21 cellular contexts compared by ENCODE assay signal in genomic region chr12:68913682-68914081, GRCh38.
"Had no signal": no experiment of that assay in that cellular context is flagged by ENCODE, and none has a peak within 500 bp of the region (broad histone marks: within the 10 kb centered on the region; RNA-seq: fewer than 3 reads in every experiment).

No MANE protein-coding gene starts in this region.

- H3K4me3 Mint-ChIP-seq: activated naive CD4-positive, alpha-beta T cell treated with anti-CD3 and anti-CD28 coated beads, Interleukin-2, amount 10 ng/mL, durations not matched to agents 7 days and 5 days; activated T-cell treated with anti-CD3 and anti-CD28 coated beads, Interleukin-2, amount 50 U/mL, for 4 hours; natural killer cell; stimulated activated memory B cell treated with anti-CD40 and anti-IgM and Interleukin-4, amounts not matched to agents 10 μg/mL and 1 μg/mL and 100 μg/mL, for 72 hours had no signal

- H2AFZ ChIP-seq: hepatocyte, parathyroid adenoma had no signal

- H3K4me1 ChIP-seq: colonic mucosa, parathyroid adenoma had no signal

- H3K4me3 ChIP-seq: colonic mucosa, hepatocyte, right lobe of liver, spleen, upper lobe of right lung had no signal

- H3K36me3 ChIP-seq: colonic mucosa, neutrophil, right lobe of liver, upper lobe of right lung had no signal

- H3K27ac Mint-ChIP-seq: activated naive CD4-positive, alpha-beta T cell treated with anti-CD3 and anti-CD28 coated beads, Interleukin-2, amount 10 ng/mL, durations not matched to agents 7 days and 5 days; natural killer cell; stimulated activated memory B cell treated with anti-CD40 and anti-IgM and Interleukin-4, amounts not matched to agents 10 μg/mL and 1 μg/mL and 100 μg/mL, for 72 hours had no signal

- H3K36me3 Mint-ChIP-seq: activated naive CD4-positive, alpha-beta T cell treated with anti-CD3 and anti-CD28 coated beads, Interleukin-2, amount 10 ng/mL, durations not matched to agents 7 days and 5 days; natural killer cell; stimulated activated memory B cell treated with anti-CD40 and anti-IgM and Interleukin-4, amounts not matched to agents 10 μg/mL and 1 μg/mL and 100 μg/mL, for 72 hours had no signal

- DNase-seq: activated CD4-positive, alpha-beta T cell treated with anti-CD3 and anti-CD28 coated beads, Interleukin-2, amount 50 U/mL, for 1 hour; activated CD8-positive, alpha-beta memory T cell treated with anti-CD3 and anti-CD28 coated beads, Interleukin-2, amount 50 U/mL, for 4 hours; activated effector memory CD4-positive, alpha-beta T cell treated with Interleukin-2 at 50 U/mL for 16 hours; activated naive CD4-positive, alpha-beta T cell treated with anti-CD3 and anti-CD28 coated beads, Interleukin-2, amount 10 ng/mL, durations not matched to agents 7 days and 5 days; activated T-cell treated with anti-CD3 and anti-CD28 coated beads, Interleukin-2, amount 50 U/mL, for 4 hours; central memory CD4-positive, alpha-beta T cell; colonic mucosa; erythroblast; foreskin keratinocyte; mesendoderm; natural killer cell; right lobe of liver; spleen; stimulated activated CD4-positive, alpha-beta T cell treated with anti-CD3 and anti-CD28 coated beads, Interleukin-4, amount 100 ng/mL, for 4 hours; T1000; upper lobe of right lung had no signal

- H3K9ac ChIP-seq: parathyroid adenoma had no signal

- H3K27me3 Mint-ChIP-seq: activated naive CD4-positive, alpha-beta T cell treated with anti-CD3 and anti-CD28 coated beads, Interleukin-2, amount 10 ng/mL, durations not matched to agents 7 days and 5 days; stimulated activated memory B cell treated with anti-CD40 and anti-IgM and Interleukin-4, amounts not matched to agents 10 μg/mL and 1 μg/mL and 100 μg/mL, for 72 hours had no signal

- H3K27me3 ChIP-seq: colonic mucosa, foreskin keratinocyte, hepatocyte, neutrophil, right lobe of liver, spleen, upper lobe of right lung had no signal

- H3K9me3 Mint-ChIP-seq: activated naive CD4-positive, alpha-beta T cell treated with anti-CD3 and anti-CD28 coated beads, Interleukin-2, amount 10 ng/mL, durations not matched to agents 7 days and 5 days; activated T-cell treated with anti-CD3 and anti-CD28 coated beads, Interleukin-2, amount 50 U/mL, for 4 hours; natural killer cell; stimulated activated memory B cell treated with anti-CD40 and anti-IgM and Interleukin-4, amounts not matched to agents 10 μg/mL and 1 μg/mL and 100 μg/mL, for 72 hours had no signal

- H3K79me2 ChIP-seq: hepatocyte, parathyroid adenoma had no signal

- H3K27ac ChIP-seq: colonic mucosa, hepatocyte, neutrophil, right lobe of liver, spleen, upper lobe of right lung had no signal

- H3K4me1 Mint-ChIP-seq: activated naive CD4-positive, alpha-beta T cell treated with anti-CD3 and anti-CD28 coated beads, Interleukin-2, amount 10 ng/mL, durations not matched to agents 7 days and 5 days; natural killer cell had no signal

- H3K4me2 ChIP-seq: hepatocyte had no signal

- H3K9me3 ChIP-seq: colonic mucosa, neutrophil, right lobe of liver, spleen, upper lobe of right lung had no signal

- ATAC-seq: activated CD4-positive, CD25-positive, alpha-beta regulatory T cell treated with anti-CD3 and anti-CD28 coated beads, Interleukin-2, amount 50 U/mL, for 24 hours; activated T-cell treated with anti-CD3 and anti-CD28 coated beads, Interleukin-2, amount 50 U/mL, for 4 hours; foreskin keratinocyte; natural killer cell; stimulated activated memory B cell treated with anti-CD40 and anti-IgM and Interleukin-4, amounts not matched to agents 10 μg/mL and 1 μg/mL and 100 μg/mL, for 72 hours had no signal
